1 cellular context compared by ENCODE assay signal in the genomic region with DNA sequence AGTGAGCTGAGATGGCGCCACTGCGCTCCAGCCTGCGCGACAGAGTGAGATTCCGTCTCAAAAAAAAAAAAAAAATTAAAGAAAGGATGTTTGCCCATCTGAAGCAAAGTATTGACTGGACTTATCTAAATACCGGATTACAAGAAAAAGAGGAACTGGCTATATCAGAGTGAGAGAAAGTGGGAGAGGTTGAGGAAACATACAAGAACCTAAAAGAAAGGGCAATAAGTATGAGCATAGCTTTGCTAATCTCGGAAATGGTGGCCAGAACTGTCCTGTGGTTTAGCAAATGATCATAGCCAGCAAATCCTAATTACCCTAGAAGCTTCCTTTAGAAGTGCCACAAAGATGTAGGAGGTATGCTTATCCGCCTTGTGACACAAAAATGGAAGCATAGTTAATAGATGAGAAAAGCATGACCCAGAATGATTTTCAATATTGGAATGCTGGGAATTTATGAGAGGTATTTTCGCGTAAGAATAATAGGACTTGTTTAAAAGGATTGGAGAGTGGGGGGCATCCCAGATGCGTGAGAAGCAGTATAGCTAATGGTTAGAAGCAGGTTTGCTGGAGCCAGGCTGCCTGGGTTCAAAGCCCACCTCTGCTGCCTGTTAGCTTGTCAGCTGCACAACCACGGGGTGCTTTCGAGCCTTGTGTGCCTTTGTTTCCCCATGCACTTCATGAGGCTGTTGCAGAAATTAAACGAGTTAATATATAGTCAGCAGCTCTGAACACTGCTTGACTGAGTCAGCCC.
TF ChIP-seq lines count a peak whose summit lies in the region.

No MANE protein-coding gene starts in this region.

TF ChIP-seq in HEK293, 187 proteins besides CTCF, POLR2A, EP300 and RAD21 (continued from another document):
- TF ChIP-seq, protein P1, sequence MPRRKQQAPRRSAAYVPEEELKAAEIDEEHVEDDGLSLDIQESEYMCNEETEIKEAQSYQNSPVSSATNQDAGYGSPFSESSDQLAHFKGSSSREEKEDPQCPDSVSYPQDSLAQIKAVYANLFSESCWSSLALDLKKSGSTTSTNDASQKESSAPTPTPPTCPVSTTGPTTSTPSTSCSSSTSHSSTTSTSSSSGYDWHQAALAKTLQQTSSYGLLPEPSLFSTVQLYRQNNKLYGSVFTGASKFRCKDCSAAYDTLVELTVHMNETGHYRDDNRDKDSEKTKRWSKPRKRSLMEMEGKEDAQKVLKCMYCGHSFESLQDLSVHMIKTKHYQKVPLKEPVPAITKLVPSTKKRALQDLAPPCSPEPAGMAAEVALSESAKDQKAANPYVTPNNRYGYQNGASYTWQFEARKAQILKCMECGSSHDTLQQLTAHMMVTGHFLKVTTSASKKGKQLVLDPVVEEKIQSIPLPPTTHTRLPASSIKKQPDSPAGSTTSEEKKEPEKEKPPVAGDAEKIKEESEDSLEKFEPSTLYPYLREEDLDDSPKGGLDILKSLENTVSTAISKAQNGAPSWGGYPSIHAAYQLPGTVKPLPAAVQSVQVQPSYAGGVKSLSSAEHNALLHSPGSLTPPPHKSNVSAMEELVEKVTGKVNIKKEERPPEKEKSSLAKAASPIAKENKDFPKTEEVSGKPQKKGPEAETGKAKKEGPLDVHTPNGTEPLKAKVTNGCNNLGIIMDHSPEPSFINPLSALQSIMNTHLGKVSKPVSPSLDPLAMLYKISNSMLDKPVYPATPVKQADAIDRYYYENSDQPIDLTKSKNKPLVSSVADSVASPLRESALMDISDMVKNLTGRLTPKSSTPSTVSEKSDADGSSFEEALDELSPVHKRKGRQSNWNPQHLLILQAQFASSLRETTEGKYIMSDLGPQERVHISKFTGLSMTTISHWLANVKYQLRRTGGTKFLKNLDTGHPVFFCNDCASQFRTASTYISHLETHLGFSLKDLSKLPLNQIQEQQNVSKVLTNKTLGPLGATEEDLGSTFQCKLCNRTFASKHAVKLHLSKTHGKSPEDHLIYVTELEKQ (tag by site-specific recombination; IDR thresholded peaks at IDR 0.05; ENCODE audit: borderline replicate concordance): no peak
